8 cellular contexts compared by ENCODE assay signal in genomic region chr2:101240694-101241093, GRCh38. TPM values are rescaled to one million over a fixed set of nuclear protein-coding genes. Genes with fewer than 3 reads are reported as not detected.
A peak's percentile ranks its signal among the peaks of the same experiment; 100 is the strongest.
DNase-seq lines count a peak whose midpoint lies in the region; ATAC-seq, FAIRE-seq and TF ChIP-seq lines count a peak whose summit lies in the region.
"Not testable (repeated sequence)": the region's sequence is repeated elsewhere in the genome, so short reads cannot be mapped to it uniquely, and the experiment has no call there.

No MANE protein-coding gene starts in this region.

- not testable (repeated sequence) for H3K4me3 Mint-ChIP-seq in CD8-positive, alpha-beta T cell

- not testable (repeated sequence) for H3K36me3 ChIP-seq in CD8-positive, alpha-beta T cell (ENCODE audit: insufficient read depth, low read length); mammary epithelial cell (ENCODE audit: insufficient read depth, low read length); mucosa of descending colon (ENCODE audit: low read depth); transverse colon

- not testable (repeated sequence) for H3K27ac Mint-ChIP-seq in CD8-positive, alpha-beta T cell

- not testable (repeated sequence) for TF ChIP-seq POLR2A in transverse colon (IDR thresholded peaks at IDR 0.05)

- dilution Hi-C loops in mammary epithelial cell (cut with HindIII; ENCODE audit: low sequenced_read_pairs) = not testable (repeated sequence)

- peak overlapping the region; percentile 0 for H2AFZ ChIP-seq in mammary epithelial cell (ENCODE audit: low read depth, low read length)

- FAIRE-seq in TTC549 (lab: Jason Lieb, UNC) = peak; percentile 39

- H3K4me2 ChIP-seq in mammary epithelial cell (ENCODE audit: insufficient read depth, low read depth, low read length) = not testable (repeated sequence)

- not testable (repeated sequence) for H3K4me3 ChIP-seq in CD8-positive, alpha-beta T cell (ENCODE audit: low read depth, low read length); mammary epithelial cell (replicated peaks in 1 of 3; ENCODE audit: insufficient read depth in 1 of 3, low read depth in 2 of 3, low read length in 3 of 3); mucosa of descending colon; transverse colon

- not testable (repeated sequence) for H4K20me1 ChIP-seq in mammary epithelial cell (ENCODE audit: insufficient read depth, low read length)

- not testable (repeated sequence) for H3K27ac ChIP-seq in CD8-positive, alpha-beta T cell (ENCODE audit: low read depth, low read length); mammary epithelial cell (ENCODE audit: insufficient read depth, low read depth, low read length); foreskin keratinocyte
- peak overlapping the region in 3 of 4 donors; percentile 68 to 81 (median 69) for H3K27ac ChIP-seq in transverse colon

- H3K4me1 Mint-ChIP-seq in CD8-positive, alpha-beta T cell (ENCODE audit: low read depth) = not testable (repeated sequence)

- BruUV-seq in mammary epithelial cell (replicated peaks; lab: Mats Ljungman, UMichigan) = not testable (repeated sequence)

- not testable (repeated sequence) for H3K4me1 ChIP-seq in CD8-positive, alpha-beta T cell (ENCODE audit: insufficient read depth, low read length); mammary epithelial cell (ENCODE audit: insufficient read depth, low read length); foreskin keratinocyte; transverse colon
- peaks cover 13% of the 10 kb centered on the region for H3K4me1 ChIP-seq in mucosa of descending colon (ENCODE audit: low read depth)

- not testable (repeated sequence) for H3K36me3 Mint-ChIP-seq in CD8-positive, alpha-beta T cell

- H3K9ac ChIP-seq in mammary epithelial cell (ENCODE audit: insufficient read depth, low read length) = not testable (repeated sequence)

- not testable (repeated sequence) for DNase-seq in CD8-positive, alpha-beta T cell; foreskin keratinocyte; mucosa of descending colon; transverse colon
- peak; percentile 35 for DNase-seq in HCEC 1CT
- peak; percentile 13 for DNase-seq in NCI-H460 (ENCODE audit: extremely low read depth, low read depth)
- DNase-seq in mammary epithelial cell = peak; percentile 8

- H3K27me3 Mint-ChIP-seq in CD8-positive, alpha-beta T cell (ENCODE audit: low read depth) = not testable (repeated sequence)

- not testable (repeated sequence) for H3K9me3 ChIP-seq in CD8-positive, alpha-beta T cell (ENCODE audit: low read length); mammary epithelial cell (replicated peaks; ENCODE audit: insufficient read depth, low read length); mucosa of descending colon; transverse colon

- CTCF ChIA-PET in CD8-positive, alpha-beta T cell (lab: Charles Lee) = interaction anchor here (0.9 to 1.3 kb wide), 3 partner anchors 10 to 147 kb away, joined by 3 to 5 read pairs (median 3); partner anchors contain the start of gene CREG2
- CTCF ChIA-PET in mammary epithelial cell (lab: Charles Lee; ENCODE audit: low non-redundant PET) = interaction anchor here (0.5 to 1.0 kb wide), 4 partner anchors 11 to 192 kb away, joined by 3 to 8 read pairs (median 4); no protein-coding TSS in a partner anchor

- peak; percentile 59 for TF ChIP-seq CTCF in CD8-positive, alpha-beta T cell (IDR thresholded peaks at IDR 0.05)
- TF ChIP-seq CTCF in mammary epithelial cell (conservative IDR thresholded peaks at IDR 0.05 in 1 of 2, IDR thresholded peaks at IDR 0.05 in 1 of 2; ENCODE audit: extremely low read depth in 1 of 2, insufficient read depth in 1 of 2, low read depth in 1 of 2, low read length in 2 of 2) (peak; percentile 53 to 58), foreskin keratinocyte (conservative IDR thresholded peaks at IDR 0.05) (peak; percentile 69), mucosa of descending colon (IDR thresholded peaks at IDR 0.05) (peak; percentile 43), transverse colon (IDR thresholded peaks at IDR 0.05) (peak; percentile 37 to 77 (median 46))

- TF ChIP-seq EP300 in transverse colon (IDR thresholded peaks at IDR 0.05; ENCODE audit: low read depth) = not testable (repeated sequence)

- POLR2A ChIA-PET in CD8-positive, alpha-beta T cell (lab: Charles Lee) = not testable (repeated sequence)

- intact Hi-C loops in CD8-positive, alpha-beta T cell (cut with DNase I, micrococcal nuclease) = loop anchor here in 1 of 2 experiments (1.0 kb wide), 1 partner anchor 12 kb away; the partner anchor contains the start of gene CNOT11
- intact Hi-C loops in mammary epithelial cell (cut with micrococcal nuclease) = loop anchor here (1.0 kb wide), 1 partner anchor 11 kb away; no protein-coding TSS in a partner anchor
- intact Hi-C loops in mucosa of descending colon (cut with DNase I, micrococcal nuclease); transverse colon (cut with DNase I; ENCODE audit: low total_unique reads): not testable (repeated sequence)

- H3K9me3 Mint-ChIP-seq in CD8-positive, alpha-beta T cell = not testable (repeated sequence)

- H3K27me3 ChIP-seq in CD8-positive, alpha-beta T cell (ENCODE audit: insufficient read depth, low read length); mammary epithelial cell (ENCODE audit: insufficient read depth, low read length); foreskin keratinocyte; transverse colon: not testable (repeated sequence)

- H3K79me2 ChIP-seq in mammary epithelial cell (ENCODE audit: insufficient read depth, low read length) = not testable (repeated sequence)

- 33% methylated on average over 2 of the region's 2 CpGs for WGBS in mammary epithelial cell (ENCODE audit: low coverage, missing lambda C conversion rate)
- 25 to 26% methylated on average over 2 of the region's 2 CpGs for WGBS in transverse colon (ENCODE audit: low coverage in 1 of 2), 2 donors

- in situ Hi-C loops in mammary epithelial cell (cut with MboI; ENCODE audit: low sequenced_read_pairs in 2 of 2); transverse colon (cut with MboI; ENCODE audit: low pct_ligation_motif_present in 1 of 4, low pct_unique_long_range_greater_than_20kb in 1 of 4, low sequenced_read_pairs in 3 of 4): not testable (repeated sequence)

- ATAC-seq in CD8-positive, alpha-beta T cell; foreskin keratinocyte; mucosa of descending colon: not testable (repeated sequence)

RNA-seq across cellular contexts. Expression of gene CNOT11, which starts 12.0 kb away (rescaled TPM):
- total RNA-seq in CD8-positive, alpha-beta T cell = 10 to 100 TPM; 41.9 to 43.0 TPM
- 56.6 and 64.2 TPM in 2 replicates for total RNA-seq in NCI-H460 (2014; rRNA removed; shearing (Covaris generic))
- 65.4 and 72.0 TPM in 2 replicates for polyA plus RNA-seq in NCI-H460 (2014; cell fraction: nucleus; rRNA removed)
- total RNA-seq in mammary epithelial cell = 10 to 100 TPM; 43.8 to 53.7 TPM
- polyA plus RNA-seq in mammary epithelial cell = 64.3 TPM
- polyA minus RNA-seq in mammary epithelial cell = 186 TPM
- 55.9 and 59.7 TPM in 2 replicates for total RNA-seq in foreskin keratinocyte
- 30.5 and 35.4 TPM in 2 replicates for polyA plus RNA-seq in foreskin keratinocyte
- 10 to 100 TPM; 39.3 to 56.7 (median 54.4) TPM for total RNA-seq in mucosa of descending colon
- total RNA-seq in transverse colon = 10 to 100 TPM; 36.8 to 48.4 (median 37.6) TPM
